In genomic region chr2:18559941-18560796, GRCh38 we compare ENCODE assay signal across 8 cellular contexts.
DNase-seq lines count a peak whose midpoint lies in the region; ATAC-seq and TF ChIP-seq lines count a peak whose summit lies in the region.

RDH14 (minus strand) TSS chr2:18560653; CDS start chr2:18560572, 81 bp downstream.

- no peak for TF ChIP-seq CTCF in AG09309 (IDR thresholded peaks at IDR 0.05; ENCODE audit: control insufficient read depth, insufficient read depth, low read depth, low read length, missing control alignments)

- DNase-seq in AG09309 (ENCODE audit: low read depth) (peak; percentile 63), NCI-H446 (lab: John Stamatoyannopoulos, UW) (peak; percentile 81 to 90), iris pigment epithelial cell (ENCODE audit: low read depth) (peak; percentile 95)
- DNase-seq in activated CD4-positive, CD25-positive, alpha-beta regulatory T cell treated with anti-CD3 and anti-CD28 coated beads, Interleukin-2, amount 50 U/mL, for 16 hours (ENCODE audit: low read depth, low spot score), result peak; percentile 83
- peak; percentile 89 to 90 for DNase-seq in central memory CD8-positive, alpha-beta T cell (ENCODE audit: low spot score in 2 of 2)
- peak; percentile 84 to 87 for DNase-seq in stimulated activated CD4-positive, alpha-beta T cell treated with anti-CD3 and anti-CD28 coated beads, Interleukin-12 subunit alpha, Interleukin-12 subunit beta, amount 100 ng/mL, for 24 hours (ENCODE audit: low read depth in 2 of 2)

- no peaks in the 10 kb centered on the region for H3K9me3 Mint-ChIP-seq in central memory CD8-positive, alpha-beta T cell

- H3K36me3 Mint-ChIP-seq in central memory CD8-positive, alpha-beta T cell (ENCODE audit: insufficient read depth), result peaks cover 20% of the 10 kb centered on the region

- no peaks in the 10 kb centered on the region for H3K27me3 Mint-ChIP-seq in central memory CD8-positive, alpha-beta T cell

- peak within 1 kb of the TSS; percentile 90 for H3K4me3 Mint-ChIP-seq in central memory CD8-positive, alpha-beta T cell

- peaks cover 34% of the 10 kb centered on the region for H3K4me1 Mint-ChIP-seq in central memory CD8-positive, alpha-beta T cell

- H3K4me3 ChIP-seq in AG09309 (ENCODE audit: control insufficient read depth, low read depth, low read length), result peak within 1 kb of the TSS; percentile 82

- ATAC-seq in GM19025 (IDR thresholded peaks at IDR 0.05; ENCODE audit: low read depth, unreplicated experiment) (peak; percentile 90), HG03342 (IDR thresholded peaks at IDR 0.05; ENCODE audit: unreplicated experiment) (peak; percentile 94)
- peak; percentile 88 for ATAC-seq in central memory CD8-positive, alpha-beta T cell (replicated peaks; ENCODE audit: extremely low read depth, poor library complexity, severe bottlenecking)

- H3K27ac Mint-ChIP-seq in central memory CD8-positive, alpha-beta T cell (ENCODE audit: low read depth), result peak within 1 kb of the TSS; percentile 84

Comparison
In these comparisons a context has a peak if more than half of its experiments do, and no peak if none do; other contexts are left out.
1. Peak in every context shown above with its lines: DNase-seq, ATAC-seq and H3K4me3 ChIP-seq.